ENCODE assay signal across 19 cellular contexts in genomic region chr22:45598596-45599217, GRCh38.
"Had no signal": no experiment of that assay in that cellular context is flagged by ENCODE, and none has a peak within 500 bp of the region (broad histone marks: within the 10 kb centered on the region; RNA-seq: fewer than 3 reads in every experiment).

No MANE protein-coding gene starts in this region.

- DNase-seq: activated CD4-positive, alpha-beta T cell treated with anti-CD3 and anti-CD28 coated beads, Interleukin-2, amount 10 ng/mL, durations not matched to agents 7 days and 5 days; activated CD4-positive, CD25-positive, alpha-beta regulatory T cell treated with anti-CD3 and anti-CD28 coated beads, Interleukin-2, amount 50 U/mL, for 72 hours; activated CD8-positive, alpha-beta T cell treated with anti-CD3 and anti-CD28 coated beads, Interleukin-2, amount 10 ng/mL, durations not matched to agents 7 days and 5 days; activated gamma-delta T cell; colonic mucosa; dorsolateral prefrontal cortex; esophagus squamous epithelium; left cardiac atrium; mesenchymal stem cell; nephron progenitor cell; nucleus accumbens; retina; stimulated activated CD4-positive, alpha-beta T cell treated with anti-CD3 and anti-CD28 coated beads, Interleukin-4, amount 100 ng/mL, for 24 hours; stimulated activated naive CD8-positive, alpha-beta T cell treated with anti-CD3 and anti-CD28 coated beads, Interleukin-15, Interleukin-2, amounts not matched to agents 100 U/mL and 50 U/mL, for 24 hours; T-cell; upper lobe of left lung; WERI-Rb-1 had no signal

- H3K36me3 ChIP-seq: colonic mucosa, upper lobe of left lung, WERI-Rb-1 had no signal

- H3K27me3 ChIP-seq: colonic mucosa, esophagus squamous epithelium, heart left ventricle, upper lobe of left lung had no signal

- H3K4me3 ChIP-seq: colonic mucosa, dorsolateral prefrontal cortex, esophagus squamous epithelium, gastroesophageal sphincter, heart left ventricle, upper lobe of left lung had no signal

- H3K9me3 ChIP-seq: colonic mucosa, esophagus squamous epithelium, gastroesophageal sphincter, heart left ventricle, upper lobe of left lung had no signal

- H3K27ac ChIP-seq: colonic mucosa, dorsolateral prefrontal cortex, esophagus squamous epithelium, gastroesophageal sphincter, heart left ventricle, upper lobe of left lung, WERI-Rb-1 had no signal

- ATAC-seq: activated CD8-positive, alpha-beta T cell treated with anti-CD3 and anti-CD28 coated beads, Interleukin-2, amount 10 ng/mL, durations not matched to agents 7 days and 5 days; gastroesophageal sphincter; stimulated activated naive CD8-positive, alpha-beta T cell treated with anti-CD3 and anti-CD28 coated beads, Interleukin-15, Interleukin-2, amounts not matched to agents 100 U/mL and 50 U/mL, for 24 hours; T-cell had no signal

- H3K4me1 ChIP-seq: colonic mucosa had no signal
